ENCODE assay signal across 7 cellular contexts in genomic region chr17:34981538-34982241, GRCh38. TPM values are rescaled to one million over a fixed set of nuclear protein-coding genes. Genes with fewer than 3 reads are reported as not detected.
DNase-seq lines count a peak whose midpoint lies in the region; ATAC-seq and TF ChIP-seq lines count a peak whose summit lies in the region.

No MANE protein-coding gene starts in this region.

- TF ChIP-seq CTCF in GM06990 (IDR thresholded peaks at IDR 0.05; ENCODE audit: insufficient read depth, low read length, poor library complexity, severe bottlenecking): no peak

- peaks cover 43% of the 10 kb centered on the region for H3K4me1 Mint-ChIP-seq in central memory CD8-positive, alpha-beta T cell

- peak overlapping the region; percentile 53 for H3K9ac ChIP-seq in muscle layer of colon (ENCODE audit: low read length)

- H3K9me3 Mint-ChIP-seq in central memory CD8-positive, alpha-beta T cell: no peaks in the 10 kb centered on the region

- peak overlapping the region; percentile 98 for H3K27ac Mint-ChIP-seq in central memory CD8-positive, alpha-beta T cell (ENCODE audit: low read depth)

- peak overlapping the region; percentile 90 for H3K4me3 ChIP-seq in GM06990 (replicated peaks; ENCODE audit: low read depth, low read length)
- peak overlapping the region; percentile 76 to 87 for H3K4me3 ChIP-seq in muscle layer of colon (ENCODE audit: low read depth in 1 of 2, low read length in 2 of 2)

- H3K4me3 Mint-ChIP-seq in central memory CD8-positive, alpha-beta T cell: peak overlapping the region; percentile 96

- H3K9me3 ChIP-seq in muscle layer of colon (ENCODE audit: low read length): no peaks in the 10 kb centered on the region

- peak overlapping the region; percentile 88 for H3K27ac ChIP-seq in muscle layer of colon (ENCODE audit: low read depth, low read length)

- H3K36me3 ChIP-seq in GM06990 (ENCODE audit: control insufficient read depth, insufficient read depth, low read length) (no peaks in the 10 kb centered on the region), muscle layer of colon (ENCODE audit: insufficient read depth, low read length) (peaks cover 21% of the 10 kb centered on the region)

- intact Hi-C loops in left colon (cut with DNase I, micrococcal nuclease): no loop called here

- peaks cover 29% of the 10 kb centered on the region for H3K4me1 ChIP-seq in muscle layer of colon (ENCODE audit: insufficient read depth, low read length)

- DNase-seq in GM06990 (ENCODE audit: extremely low read depth, insufficient read length) (no peak), NCI-H1436 treated with DMSO at 0.1 percent for 48 hours (lab: John Stamatoyannopoulos, UW) (peak; percentile 13), left colon (no peak), COLO829 (ENCODE audit: low spot score) (no peak), medulla oblongata (ENCODE audit: extremely low spot score) (no peak)
- DNase-seq in central memory CD8-positive, alpha-beta T cell (ENCODE audit: low spot score in 2 of 2): no peak

- H3K27me3 ChIP-seq in GM06990 (replicated peaks; ENCODE audit: control insufficient read depth, insufficient read depth, low read length): no peaks in the 10 kb centered on the region
- H3K27me3 ChIP-seq in muscle layer of colon (ENCODE audit: control insufficient read depth in 1 of 2, insufficient read depth in 2 of 2, low read length in 2 of 2): no peaks in the 10 kb centered on the region

- no peak for ATAC-seq in central memory CD8-positive, alpha-beta T cell (replicated peaks; ENCODE audit: extremely low read depth, poor library complexity, severe bottlenecking)
- ATAC-seq in left colon: no peak

- peaks cover 17% of the 10 kb centered on the region for H3K36me3 Mint-ChIP-seq in central memory CD8-positive, alpha-beta T cell (ENCODE audit: insufficient read depth)

- no peaks in the 10 kb centered on the region for H3K27me3 Mint-ChIP-seq in central memory CD8-positive, alpha-beta T cell

RNA-seq across cellular contexts. Expression of gene LIG3, which starts 1.4 kb away (rescaled TPM):
- 10 to 100 TPM; 30.2 to 42.5 TPM for total RNA-seq in left colon

RNA-seq across cellular contexts. Expression of gene ZNF830, which starts 20.4 kb away (rescaled TPM):
- total RNA-seq in left colon: 10 to 100 TPM; 14.4 to 15.1 TPM

RNA-seq across cellular contexts. Expression of gene CCT6B, which starts 20.4 kb away (rescaled TPM):
- 1 to 10 TPM in 1 of 2 donors, under 1 TPM in 1; 0.89 to 1.8 TPM for total RNA-seq in left colon
